1 cellular context compared by ENCODE assay signal in the genomic region with DNA sequence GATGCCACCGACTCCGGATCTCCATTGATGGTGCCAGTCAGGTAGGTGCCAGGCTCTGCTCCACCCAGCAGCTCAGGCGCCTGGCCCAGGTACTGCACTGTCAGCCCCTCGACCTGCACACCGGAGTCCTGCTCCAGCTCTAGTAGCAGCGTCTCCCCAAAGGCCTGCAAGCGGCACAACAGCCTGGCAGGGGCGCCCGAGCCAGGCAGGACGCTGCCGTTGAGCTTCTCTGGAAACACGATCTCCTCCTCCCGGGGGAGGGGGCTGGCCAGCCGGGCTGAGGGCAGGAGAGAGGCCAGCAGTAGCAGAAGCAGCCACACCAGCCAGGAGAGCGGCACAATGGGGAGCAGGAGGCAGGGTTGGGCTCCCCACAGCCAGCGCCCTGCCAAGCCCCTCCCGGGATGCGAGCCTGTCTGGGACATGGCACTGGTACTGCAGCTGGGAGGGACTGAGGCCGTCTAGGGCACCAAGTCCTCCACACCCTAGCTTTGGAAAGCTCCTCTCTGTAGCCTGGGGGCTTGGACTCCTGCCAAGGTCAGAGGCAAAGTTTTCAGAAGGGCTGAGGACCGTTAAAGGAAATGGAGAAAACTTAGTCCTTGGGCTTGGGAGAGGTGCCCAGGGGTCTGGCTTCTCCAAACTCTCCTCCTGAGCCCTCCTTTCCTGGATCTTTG.
A peak's percentile ranks its signal among the peaks of the same experiment; 100 is the strongest.
TF ChIP-seq lines count a peak whose summit lies in the region.

No MANE protein-coding gene starts in this region.

TF ChIP-seq in HEK293, 187 proteins besides CTCF, POLR2A, EP300 and RAD21 (continued from another document):
- TF ChIP-seq, protein P1, sequence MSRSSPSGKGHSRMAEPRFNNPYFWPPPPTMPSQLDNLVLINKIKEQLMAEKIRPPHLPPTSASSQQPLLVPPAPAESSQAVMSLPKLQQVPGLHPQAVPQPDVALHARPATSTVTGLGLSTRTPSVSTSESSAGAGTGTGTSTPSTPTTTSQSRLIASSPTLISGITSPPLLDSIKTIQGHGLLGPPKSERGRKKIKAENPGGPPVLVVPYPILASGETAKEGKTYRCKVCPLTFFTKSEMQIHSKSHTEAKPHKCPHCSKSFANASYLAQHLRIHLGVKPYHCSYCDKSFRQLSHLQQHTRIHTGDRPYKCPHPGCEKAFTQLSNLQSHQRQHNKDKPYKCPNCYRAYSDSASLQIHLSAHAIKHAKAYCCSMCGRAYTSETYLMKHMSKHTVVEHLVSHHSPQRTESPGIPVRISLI (tag by site-specific recombination; IDR thresholded peaks at IDR 0.05), result no peak
- no peak for TF ChIP-seq ZNF174 (tag by site-specific recombination; IDR thresholded peaks at IDR 0.05)
- TF ChIP-seq ZNF610 (tag by site-specific recombination; IDR thresholded peaks at IDR 0.05; ENCODE audit: borderline replicate concordance), result peak; percentile 65; the same call in 1 of the 2 replicates
- no peak for TF ChIP-seq ZBTB21 (tag by site-specific recombination; IDR thresholded peaks at IDR 0.05)
- TF ChIP-seq ZNF112 (tag by site-specific recombination; IDR thresholded peaks at IDR 0.05), result no peak
- no peak for TF ChIP-seq ZNF350 (tag by site-specific recombination; IDR thresholded peaks at IDR 0.05)
- no peak for TF ChIP-seq ZNF777 (tag by site-specific recombination; IDR thresholded peaks at IDR 0.05; ENCODE audit: borderline replicate concordance)
- TF ChIP-seq, protein P2, sequence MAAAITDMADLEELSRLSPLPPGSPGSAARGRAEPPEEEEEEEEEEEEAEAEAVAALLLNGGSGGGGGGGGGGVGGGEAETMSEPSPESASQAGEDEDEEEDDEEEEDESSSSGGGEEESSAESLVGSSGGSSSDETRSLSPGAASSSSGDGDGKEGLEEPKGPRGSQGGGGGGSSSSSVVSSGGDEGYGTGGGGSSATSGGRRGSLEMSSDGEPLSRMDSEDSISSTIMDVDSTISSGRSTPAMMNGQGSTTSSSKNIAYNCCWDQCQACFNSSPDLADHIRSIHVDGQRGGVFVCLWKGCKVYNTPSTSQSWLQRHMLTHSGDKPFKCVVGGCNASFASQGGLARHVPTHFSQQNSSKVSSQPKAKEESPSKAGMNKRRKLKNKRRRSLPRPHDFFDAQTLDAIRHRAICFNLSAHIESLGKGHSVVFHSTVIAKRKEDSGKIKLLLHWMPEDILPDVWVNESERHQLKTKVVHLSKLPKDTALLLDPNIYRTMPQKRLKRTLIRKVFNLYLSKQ (tag by site-specific recombination; IDR thresholded peaks at IDR 0.05; ENCODE audit: borderline replicate concordance), result no peak
- no peak for TF ChIP-seq ZNF658 (tag by site-specific recombination; IDR thresholded peaks at IDR 0.05)
- no peak for TF ChIP-seq ZNF521 (tag by site-specific recombination; IDR thresholded peaks at IDR 0.05)
- TF ChIP-seq SP2 (tag by site-specific recombination; IDR thresholded peaks at IDR 0.05), result no peak
- no peak for TF ChIP-seq ZNF202 (tag by site-specific recombination; IDR thresholded peaks at IDR 0.05; ENCODE audit: borderline replicate concordance)
- TF ChIP-seq KLF9 (tag by site-specific recombination; IDR thresholded peaks at IDR 0.05; ENCODE audit: low read depth), result no peak
- no peak for TF ChIP-seq ZNF302 (tag by site-specific recombination; IDR thresholded peaks at IDR 0.05; ENCODE audit: low read depth)
- no peak for TF ChIP-seq ZNF677 (tag by site-specific recombination; IDR thresholded peaks at IDR 0.05)
- no peak for TF ChIP-seq ZNF792 (tag by site-specific recombination; IDR thresholded peaks at IDR 0.05)
- no peak for TF ChIP-seq ZNF621 (tag by site-specific recombination; IDR thresholded peaks at IDR 0.05)
- no peak for TF ChIP-seq ZNF423 (tag by site-specific recombination; IDR thresholded peaks at IDR 0.05)
- no peak for TF ChIP-seq ZNF501 (tag by site-specific recombination; IDR thresholded peaks at IDR 0.05)
- TF ChIP-seq REPIN1 (tag by site-specific recombination; IDR thresholded peaks at IDR 0.05; ENCODE audit: low read depth), result no peak
- TF ChIP-seq OSR2 (tag by site-specific recombination; IDR thresholded peaks at IDR 0.05), result peak; percentile 36
- no peak for TF ChIP-seq ZNF561 (tag by site-specific recombination; IDR thresholded peaks at IDR 0.05; ENCODE audit: borderline replicate concordance)
- TF ChIP-seq ZNF670 (tag by site-specific recombination; IDR thresholded peaks at IDR 0.05; ENCODE audit: low read depth), result no peak
- TF ChIP-seq IKZF3 (tag by site-specific recombination; IDR thresholded peaks at IDR 0.05), result no peak
- TF ChIP-seq ZSCAN16 (tag by site-specific recombination; IDR thresholded peaks at IDR 0.05), result no peak
- TF ChIP-seq MZF1 (tag by site-specific recombination; IDR thresholded peaks at IDR 0.05; ENCODE audit: borderline replicate concordance), result no peak
- TF ChIP-seq BCL11A (tag by site-specific recombination; IDR thresholded peaks at IDR 0.05; ENCODE audit: low read depth), result no peak
- TF ChIP-seq ZNF548 (tag by site-specific recombination; IDR thresholded peaks at IDR 0.05), result no peak
- no peak for TF ChIP-seq ZNF391 (tag by site-specific recombination; IDR thresholded peaks at IDR 0.05; ENCODE audit: borderline replicate concordance, low read depth)
- TF ChIP-seq ZFP37 (tag by site-specific recombination; IDR thresholded peaks at IDR 0.05), result no peak
- TF ChIP-seq ZNF138 (tag by site-specific recombination; IDR thresholded peaks at IDR 0.05; ENCODE audit: borderline replicate concordance), result no peak
- no peak for TF ChIP-seq ZNF624 (tag by site-specific recombination; IDR thresholded peaks at IDR 0.05)
- TF ChIP-seq, protein P3, sequence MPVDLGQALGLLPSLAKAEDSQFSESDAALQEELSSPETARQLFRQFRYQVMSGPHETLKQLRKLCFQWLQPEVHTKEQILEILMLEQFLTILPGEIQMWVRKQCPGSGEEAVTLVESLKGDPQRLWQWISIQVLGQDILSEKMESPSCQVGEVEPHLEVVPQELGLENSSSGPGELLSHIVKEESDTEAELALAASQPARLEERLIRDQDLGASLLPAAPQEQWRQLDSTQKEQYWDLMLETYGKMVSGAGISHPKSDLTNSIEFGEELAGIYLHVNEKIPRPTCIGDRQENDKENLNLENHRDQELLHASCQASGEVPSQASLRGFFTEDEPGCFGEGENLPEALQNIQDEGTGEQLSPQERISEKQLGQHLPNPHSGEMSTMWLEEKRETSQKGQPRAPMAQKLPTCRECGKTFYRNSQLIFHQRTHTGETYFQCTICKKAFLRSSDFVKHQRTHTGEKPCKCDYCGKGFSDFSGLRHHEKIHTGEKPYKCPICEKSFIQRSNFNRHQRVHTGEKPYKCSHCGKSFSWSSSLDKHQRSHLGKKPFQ (tag by site-specific recombination; IDR thresholded peaks at IDR 0.05), result no peak
- TF ChIP-seq, protein P4, sequence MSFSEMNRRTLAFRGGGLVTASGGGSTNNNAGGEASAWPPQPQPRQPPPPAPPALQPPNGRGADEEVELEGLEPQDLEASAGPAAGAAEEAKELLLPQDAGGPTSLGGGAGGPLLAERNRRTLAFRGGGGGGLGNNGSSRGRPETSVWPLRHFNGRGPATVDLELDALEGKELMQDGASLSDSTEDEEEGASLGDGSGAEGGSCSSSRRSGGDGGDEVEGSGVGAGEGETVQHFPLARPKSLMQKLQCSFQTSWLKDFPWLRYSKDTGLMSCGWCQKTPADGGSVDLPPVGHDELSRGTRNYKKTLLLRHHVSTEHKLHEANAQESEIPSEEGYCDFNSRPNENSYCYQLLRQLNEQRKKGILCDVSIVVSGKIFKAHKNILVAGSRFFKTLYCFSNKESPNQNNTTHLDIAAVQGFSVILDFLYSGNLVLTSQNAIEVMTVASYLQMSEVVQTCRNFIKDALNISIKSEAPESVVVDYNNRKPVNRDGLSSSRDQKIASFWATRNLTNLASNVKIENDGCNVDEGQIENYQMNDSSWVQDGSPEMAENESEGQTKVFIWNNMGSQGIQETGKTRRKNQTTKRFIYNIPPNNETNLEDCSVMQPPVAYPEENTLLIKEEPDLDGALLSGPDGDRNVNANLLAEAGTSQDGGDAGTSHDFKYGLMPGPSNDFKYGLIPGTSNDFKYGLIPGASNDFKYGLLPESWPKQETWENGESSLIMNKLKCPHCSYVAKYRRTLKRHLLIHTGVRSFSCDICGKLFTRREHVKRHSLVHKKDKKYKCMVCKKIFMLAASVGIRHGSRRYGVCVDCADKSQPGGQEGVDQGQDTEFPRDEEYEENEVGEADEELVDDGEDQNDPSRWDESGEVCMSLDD (tag by site-specific recombination; IDR thresholded peaks at IDR 0.05), result no peak
- no peak for TF ChIP-seq PRDM1 (tag by site-specific recombination; IDR thresholded peaks at IDR 0.05)
- TF ChIP-seq RBAK (tag by site-specific recombination; IDR thresholded peaks at IDR 0.05), result no peak
- TF ChIP-seq, protein P5, sequence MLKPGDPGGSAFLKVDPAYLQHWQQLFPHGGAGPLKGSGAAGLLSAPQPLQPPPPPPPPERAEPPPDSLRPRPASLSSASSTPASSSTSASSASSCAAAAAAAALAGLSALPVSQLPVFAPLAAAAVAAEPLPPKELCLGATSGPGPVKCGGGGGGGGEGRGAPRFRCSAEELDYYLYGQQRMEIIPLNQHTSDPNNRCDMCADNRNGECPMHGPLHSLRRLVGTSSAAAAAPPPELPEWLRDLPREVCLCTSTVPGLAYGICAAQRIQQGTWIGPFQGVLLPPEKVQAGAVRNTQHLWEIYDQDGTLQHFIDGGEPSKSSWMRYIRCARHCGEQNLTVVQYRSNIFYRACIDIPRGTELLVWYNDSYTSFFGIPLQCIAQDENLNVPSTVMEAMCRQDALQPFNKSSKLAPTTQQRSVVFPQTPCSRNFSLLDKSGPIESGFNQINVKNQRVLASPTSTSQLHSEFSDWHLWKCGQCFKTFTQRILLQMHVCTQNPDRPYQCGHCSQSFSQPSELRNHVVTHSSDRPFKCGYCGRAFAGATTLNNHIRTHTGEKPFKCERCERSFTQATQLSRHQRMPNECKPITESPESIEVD (tag by site-specific recombination; IDR thresholded peaks at IDR 0.05), result no peak
- no peak for TF ChIP-seq ZNF335 (tag by site-specific recombination; conservative IDR thresholded peaks at IDR 0.05)
- TF ChIP-seq ZNF514 (tag by site-specific recombination; IDR thresholded peaks at IDR 0.05), result no peak
- no peak for TF ChIP-seq HOXA7 (CRISPR knock-in tag; IDR thresholded peaks at IDR 0.05; ENCODE audit: borderline replicate concordance)
- TF ChIP-seq ZNF660 (tag by site-specific recombination; IDR thresholded peaks at IDR 0.05), result no peak
- TF ChIP-seq ZNF626 (tag by site-specific recombination; IDR thresholded peaks at IDR 0.05), result no peak
- TF ChIP-seq ZNF600 (tag by site-specific recombination; IDR thresholded peaks at IDR 0.05), result peak; percentile 77
- no peak for TF ChIP-seq ZNF747 (tag by site-specific recombination; IDR thresholded peaks at IDR 0.05)
- TF ChIP-seq, protein P6, sequence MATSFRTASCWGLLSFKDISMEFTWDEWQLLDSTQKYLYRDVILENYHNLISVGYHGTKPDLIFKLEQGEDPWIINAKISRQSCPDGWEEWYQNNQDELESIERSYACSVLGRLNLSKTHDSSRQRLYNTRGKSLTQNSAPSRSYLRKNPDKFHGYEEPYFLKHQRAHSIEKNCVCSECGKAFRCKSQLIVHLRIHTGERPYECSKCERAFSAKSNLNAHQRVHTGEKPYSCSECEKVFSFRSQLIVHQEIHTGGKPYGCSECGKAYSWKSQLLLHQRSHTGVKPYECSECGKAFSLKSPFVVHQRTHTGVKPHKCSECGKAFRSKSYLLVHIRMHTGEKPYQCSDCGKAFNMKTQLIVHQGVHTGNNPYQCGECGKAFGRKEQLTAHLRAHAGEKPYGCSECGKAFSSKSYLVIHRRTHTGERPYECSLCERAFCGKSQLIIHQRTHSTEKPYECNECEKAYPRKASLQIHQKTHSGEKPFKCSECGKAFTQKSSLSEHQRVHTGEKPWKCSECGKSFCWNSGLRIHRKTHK (tag by site-specific recombination; IDR thresholded peaks at IDR 0.05), result no peak
- TF ChIP-seq ZNF558 (tag by site-specific recombination; IDR thresholded peaks at IDR 0.05), result no peak
- TF ChIP-seq ZNF239 (tag by site-specific recombination; IDR thresholded peaks at IDR 0.05), result no peak
- TF ChIP-seq ZNF37A (tag by site-specific recombination; IDR thresholded peaks at IDR 0.05), result no peak
- no peak for TF ChIP-seq ZNF76 (tag by site-specific recombination; IDR thresholded peaks at IDR 0.05; ENCODE audit: borderline replicate concordance, low read depth)
- no peak for TF ChIP-seq SCRT1 (tag by site-specific recombination; IDR thresholded peaks at IDR 0.05; ENCODE audit: borderline replicate concordance)
- TF ChIP-seq ZNF324 (tag by site-specific recombination; IDR thresholded peaks at IDR 0.05), result no peak
- TF ChIP-seq SP3 (tag by site-specific recombination; IDR thresholded peaks at IDR 0.05), result no peak
